30 cellular contexts compared by ENCODE assay signal in the genomic region with DNA sequence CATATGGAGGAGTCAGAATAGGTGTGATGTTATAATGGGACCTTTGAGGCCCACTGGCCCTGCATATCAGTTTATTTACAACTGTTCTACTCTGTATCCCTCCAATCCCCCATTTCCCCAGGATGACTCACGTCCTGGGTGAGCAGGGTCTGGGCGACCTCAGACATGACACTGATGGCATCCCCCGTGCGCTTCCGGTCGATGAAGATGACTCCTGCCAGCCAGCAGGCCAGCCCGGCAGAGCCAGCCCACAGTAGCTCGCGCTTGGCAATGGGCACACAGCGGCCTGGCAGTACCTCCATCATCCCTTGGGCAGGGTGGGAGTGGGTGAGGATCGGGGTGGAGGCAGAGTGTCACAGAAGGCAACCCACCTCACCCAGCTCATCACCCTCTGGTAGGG. TPM values are rescaled to one million over a fixed set of nuclear protein-coding genes. Genes with fewer than 3 reads are reported as not detected.
A peak's percentile ranks its signal among the peaks of the same experiment; 100 is the strongest.
DNase-seq lines count a peak whose midpoint lies in the region; ATAC-seq and TF ChIP-seq lines count a peak whose summit lies in the region.
"Had no signal": no experiment of that assay in that cellular context is flagged by ENCODE, and none has a peak within 500 bp of the region (broad histone marks: within the 10 kb centered on the region; RNA-seq: fewer than 3 reads in every experiment).

No MANE protein-coding gene starts in this region.

- peaks cover 12% of the 10 kb centered on the region for H3K4me1 ChIP-seq in hepatocyte (ENCODE audit: insufficient read depth)
- H3K4me1 ChIP-seq: BE2C had no signal

- H3K9me3 ChIP-seq in hepatocyte (ENCODE audit: low read depth) = no peaks in the 10 kb centered on the region
- H3K9me3 ChIP-seq: BE2C, colonic mucosa, pancreas, upper lobe of right lung had no signal

- H3K4me3 ChIP-seq in hepatocyte = no peak overlapping the region
- H3K4me3 ChIP-seq: colonic mucosa, pancreas, skin epidermis, upper lobe of right lung had no signal

- H3K4me2 ChIP-seq in hepatocyte = no peak overlapping the region

- H3K27me3 ChIP-seq in hepatocyte = no peaks in the 10 kb centered on the region
- H3K27me3 ChIP-seq: BE2C, colonic mucosa, pancreas, upper lobe of right lung had no signal

- H3K36me3 Mint-ChIP-seq in HFFc6 (ENCODE audit: low read depth) = peaks cover 34% of the 10 kb centered on the region
- peaks cover 15% of the 10 kb centered on the region for H3K36me3 Mint-ChIP-seq in activated naive CD8-positive, alpha-beta T cell treated with anti-CD3 and anti-CD28 coated beads, Interleukin-2, amount 50 U/mL, for 24 hours (ENCODE audit: low read depth)
- peaks cover 27% of the 10 kb centered on the region for H3K36me3 Mint-ChIP-seq in neural crest cell (ENCODE audit: low read depth)
- peaks cover 41% of the 10 kb centered on the region for H3K36me3 Mint-ChIP-seq in stimulated activated memory B cell treated with anti-CD40 and anti-IgM and Interleukin-4, amounts not matched to agents 10 μg/mL and 1 μg/mL and 100 μg/mL, for 72 hours

- H3K27ac Mint-ChIP-seq in HFFc6 (peak overlapping the region; percentile 49), neural crest cell (ENCODE audit: unreplicated experiment) (no peak overlapping the region)
- peak overlapping the region; percentile 20 for H3K27ac Mint-ChIP-seq in activated naive CD8-positive, alpha-beta T cell treated with anti-CD3 and anti-CD28 coated beads, Interleukin-2, amount 50 U/mL, for 24 hours
- no peak overlapping the region for H3K27ac Mint-ChIP-seq in stimulated activated memory B cell treated with anti-CD40 and anti-IgM and Interleukin-4, amounts not matched to agents 10 μg/mL and 1 μg/mL and 100 μg/mL, for 72 hours
- H3K27ac Mint-ChIP-seq: activated CD4-positive, alpha-beta T cell treated with anti-CD3 and anti-CD28 coated beads for 36 hours; activated CD8-positive, alpha-beta T cell treated with anti-CD3 and anti-CD28 coated beads for 36 hours; activated T-helper 2 cell treated with anti-CD3 and anti-CD28 coated beads, Interferon-gamma antibody, Interleukin-2, Interleukin-4, amounts not matched to agents 10 μg/mL and 5 μg/mL and 100 μg/mL, durations not matched to agents 14 hours and 24 hours and 36 hours; H9 had no signal

- H3K4me3 Mint-ChIP-seq in HFFc6 = no peak overlapping the region
- no peak overlapping the region for H3K4me3 Mint-ChIP-seq in activated naive CD8-positive, alpha-beta T cell treated with anti-CD3 and anti-CD28 coated beads, Interleukin-2, amount 50 U/mL, for 24 hours
- H3K4me3 Mint-ChIP-seq in neural crest cell = peak overlapping the region; percentile 61
- H3K4me3 Mint-ChIP-seq in stimulated activated memory B cell treated with anti-CD40 and anti-IgM and Interleukin-4, amounts not matched to agents 10 μg/mL and 1 μg/mL and 100 μg/mL, for 72 hours = no peak overlapping the region
- H3K4me3 Mint-ChIP-seq: activated CD4-positive, alpha-beta T cell treated with anti-CD3 and anti-CD28 coated beads for 36 hours; activated CD8-positive, alpha-beta T cell treated with anti-CD3 and anti-CD28 coated beads for 36 hours; activated naive CD4-positive, alpha-beta T cell treated with anti-CD3 and anti-CD28 coated beads, Interleukin-2, amount 50 U/mL, for 24 hours; H9 had no signal

- in situ Hi-C loops in GM13977 (cut with MboI; ENCODE audit: low pct_unique_long_range_greater_than_20kb, low sequenced_read_pairs, unreplicated experiment) = no loop called here

- peaks cover 7% of the 10 kb centered on the region for H3K27me3 Mint-ChIP-seq in HFFc6 (ENCODE audit: insufficient read depth)
- no peaks in the 10 kb centered on the region for H3K27me3 Mint-ChIP-seq in activated naive CD8-positive, alpha-beta T cell treated with anti-CD3 and anti-CD28 coated beads, Interleukin-2, amount 50 U/mL, for 24 hours
- H3K27me3 Mint-ChIP-seq in neural crest cell (ENCODE audit: low read depth) = peaks cover 3% of the 10 kb centered on the region
- no peaks in the 10 kb centered on the region for H3K27me3 Mint-ChIP-seq in stimulated activated memory B cell treated with anti-CD40 and anti-IgM and Interleukin-4, amounts not matched to agents 10 μg/mL and 1 μg/mL and 100 μg/mL, for 72 hours
- H3K27me3 Mint-ChIP-seq: activated CD4-positive, alpha-beta T cell treated with anti-CD3 and anti-CD28 coated beads for 36 hours; activated CD8-positive, alpha-beta T cell treated with anti-CD3 and anti-CD28 coated beads for 36 hours; activated naive CD4-positive, alpha-beta T cell treated with anti-CD3 and anti-CD28 coated beads, Interleukin-2, amount 50 U/mL, for 24 hours; CD8-positive, alpha-beta memory T cell had no signal

- H3K79me2 ChIP-seq in hepatocyte = peaks cover 39% of the 10 kb centered on the region

- H3K27ac ChIP-seq in hepatocyte = no peak overlapping the region
- H3K27ac ChIP-seq: colonic mucosa, pancreas, upper lobe of right lung, VCaP had no signal

- H3K9me2 ChIP-seq in hepatocyte (replicated peaks; ENCODE audit: insufficient read depth) = no peaks in the 10 kb centered on the region

- H3K9me3 Mint-ChIP-seq in HFFc6 = no peaks in the 10 kb centered on the region
- no peaks in the 10 kb centered on the region for H3K9me3 Mint-ChIP-seq in activated naive CD8-positive, alpha-beta T cell treated with anti-CD3 and anti-CD28 coated beads, Interleukin-2, amount 50 U/mL, for 24 hours
- H3K9me3 Mint-ChIP-seq in neural crest cell = no peaks in the 10 kb centered on the region
- no peaks in the 10 kb centered on the region for H3K9me3 Mint-ChIP-seq in stimulated activated memory B cell treated with anti-CD40 and anti-IgM and Interleukin-4, amounts not matched to agents 10 μg/mL and 1 μg/mL and 100 μg/mL, for 72 hours
- H3K9me3 Mint-ChIP-seq: activated CD8-positive, alpha-beta T cell treated with anti-CD3 and anti-CD28 coated beads for 36 hours; activated naive CD4-positive, alpha-beta T cell treated with anti-CD3 and anti-CD28 coated beads, Interleukin-2, amount 50 U/mL, for 24 hours; activated T-helper 2 cell treated with anti-CD3 and anti-CD28 coated beads, Interferon-gamma antibody, Interleukin-2, Interleukin-4, amounts not matched to agents 10 μg/mL and 5 μg/mL and 100 μg/mL, durations not matched to agents 14 hours and 24 hours and 36 hours; CD8-positive, alpha-beta memory T cell; H9 had no signal

- DNase-seq in HFFc6 = no peak
- DNase-seq in activated naive CD8-positive, alpha-beta T cell treated with anti-CD3 and anti-CD28 coated beads, Interleukin-2, amount 50 U/mL, for 24 hours = no peak
- no peak for DNase-seq in neural crest cell (ENCODE audit: low read depth, low spot score)
- DNase-seq in hepatocyte (ENCODE audit: low spot score) = no peak
- no peak for DNase-seq in GM13977 (ENCODE audit: low spot score)
- DNase-seq: activated CD4-positive, alpha-beta T cell treated with anti-CD3 and anti-CD28 coated beads for 36 hours; activated CD8-positive, alpha-beta memory T cell treated with anti-CD3 and anti-CD28 coated beads, Interleukin-2, amount 50 U/mL, for 48 hours; activated CD8-positive, alpha-beta T cell treated with anti-CD3 and anti-CD28 coated beads for 36 hours; BE2C; CD8-positive, alpha-beta memory T cell; colonic mucosa; DMS53; effector CD8-positive, alpha-beta T cell; GDM1; H9; NCI-H1436; NCI-H345; NCI-H748 treated with DMSO at 0.1 percent for 48 hours; retina; SIG-M5; stimulated activated naive CD8-positive, alpha-beta T cell treated with anti-CD3 and anti-CD28 coated beads, Interleukin-15, Interleukin-2, amounts not matched to agents 100 U/mL and 50 U/mL, for 24 hours; T-helper 9 cell; upper lobe of right lung had no signal

- TF ChIP-seq CTCF in HFFc6 (IDR thresholded peaks at IDR 0.05) (no peak), neural crest cell (conservative IDR thresholded peaks at IDR 0.05) (no peak), hepatocyte (IDR thresholded peaks at IDR 0.05; ENCODE audit: poor library complexity) (no peak), GM13977 (IDR thresholded peaks at IDR 0.05; ENCODE audit: extremely low read depth, insufficient read depth, missing control alignments) (no peak)

- 94% methylated on average over 11 of the region's 11 CpGs for WGBS in hepatocyte (ENCODE audit: low lambda C conversion rate, missing lambda C conversion rate)

- no peaks in the 10 kb centered on the region for H3K36me3 ChIP-seq in hepatocyte (replicated peaks; ENCODE audit: insufficient read depth, low read depth)
- H3K36me3 ChIP-seq: pancreas had no signal

- no peak for ATAC-seq in activated naive CD8-positive, alpha-beta T cell treated with anti-CD3 and anti-CD28 coated beads, Interleukin-2, amount 50 U/mL, for 24 hours
- ATAC-seq in stimulated activated memory B cell treated with anti-CD40 and anti-IgM and Interleukin-4, amounts not matched to agents 10 μg/mL and 1 μg/mL and 100 μg/mL, for 72 hours = no peak
- ATAC-seq: activated CD4-positive, alpha-beta T cell treated with anti-CD3 and anti-CD28 coated beads for 36 hours; activated CD8-positive, alpha-beta T cell treated with anti-CD3 and anti-CD28 coated beads for 36 hours; Panc1; stimulated activated naive CD8-positive, alpha-beta T cell treated with anti-CD3 and anti-CD28 coated beads, Interleukin-15, Interleukin-2, amounts not matched to agents 100 U/mL and 50 U/mL, for 24 hours; upper lobe of right lung had no signal

- H4K20me1 ChIP-seq in hepatocyte (ENCODE audit: insufficient read depth, poor library complexity, severe bottlenecking) = no peaks in the 10 kb centered on the region

- no peak overlapping the region for H2AFZ ChIP-seq in hepatocyte

- peaks cover 64% of the 10 kb centered on the region for H3K4me1 Mint-ChIP-seq in HFFc6 (ENCODE audit: low read depth)
- peaks cover 28% of the 10 kb centered on the region for H3K4me1 Mint-ChIP-seq in activated naive CD8-positive, alpha-beta T cell treated with anti-CD3 and anti-CD28 coated beads, Interleukin-2, amount 50 U/mL, for 24 hours
- H3K4me1 Mint-ChIP-seq in neural crest cell = peaks cover 49% of the 10 kb centered on the region
- peaks cover 39% of the 10 kb centered on the region for H3K4me1 Mint-ChIP-seq in stimulated activated memory B cell treated with anti-CD40 and anti-IgM and Interleukin-4, amounts not matched to agents 10 μg/mL and 1 μg/mL and 100 μg/mL, for 72 hours

RNA-seq across cellular contexts. Expression of gene AGPAT1, which starts 5.6 kb away (rescaled TPM):
- 100 to 1,000 TPM in 5 of 6 experiments, 10 to 100 TPM in 1; 88.8 to 114 (median 104) TPM for total RNA-seq in HFFc6 (2021; fragmentation: NEBNext Ultra II Directional; extraction: Animal tissue kit (Norgen Biotek cat#: 25700))
- total RNA-seq in neural crest cell (88.9 and 92.9 TPM in 2 replicates), hepatocyte (59.9 and 62.8 TPM in 2 replicates)
- 67.6 and 71.4 TPM in 2 replicates for polyA plus RNA-seq in hepatocyte

RNA-seq across cellular contexts. Expression of gene EGFL8, which starts 5.9 kb away (rescaled TPM):
- 1 to 10 TPM; 3.5 to 4.4 (median 3.7) TPM for total RNA-seq in HFFc6 (2021; fragmentation: NEBNext Ultra II Directional; extraction: Animal tissue kit (Norgen Biotek cat#: 25700))
- total RNA-seq in neural crest cell (39.3 and 44.0 TPM in 2 replicates), hepatocyte (1.8 and 4.5 TPM in 2 replicates)
- polyA plus RNA-seq in hepatocyte = 12.2 and 19.5 TPM in 2 replicates
- polyA plus RNA-seq: CD8-positive, alpha-beta memory T cell had no signal

RNA-seq across cellular contexts. Expression of gene RNF5, which starts 7.9 kb away (rescaled TPM):
- 10 to 100 TPM; 30.0 to 37.4 (median 34.7) TPM for total RNA-seq in HFFc6 (2021; fragmentation: NEBNext Ultra II Directional; extraction: Animal tissue kit (Norgen Biotek cat#: 25700))
- total RNA-seq in neural crest cell = 60.2 and 60.7 TPM in 2 replicates
- total RNA-seq in hepatocyte = 133 and 135 TPM in 2 replicates
- polyA plus RNA-seq in hepatocyte = 169 and 170 TPM in 2 replicates

RNA-seq across cellular contexts. Expression of gene AGER, which starts 13.8 kb away (rescaled TPM):
- total RNA-seq in HFFc6 (2021; fragmentation: NEBNext Ultra II Directional; extraction: Animal tissue kit (Norgen Biotek cat#: 25700)) = 1 to 10 TPM; 6.2 to 7.6 (median 6.5) TPM
- total RNA-seq in neural crest cell = 25.7 and 26.0 TPM in 2 replicates
- total RNA-seq in hepatocyte = 4.5 and 5.9 TPM in 2 replicates
- polyA plus RNA-seq in hepatocyte = 3.4 and 21.2 TPM in 2 replicates
- polyA plus RNA-seq: CD8-positive, alpha-beta memory T cell had no signal

RNA-seq across cellular contexts. Expression of gene PPT2, which starts 16.4 kb away (rescaled TPM):
- total RNA-seq in HFFc6 (2021; fragmentation: NEBNext Ultra II Directional; extraction: Animal tissue kit (Norgen Biotek cat#: 25700)) = 10 to 100 TPM; 15.9 to 21.7 (median 18.6) TPM
- total RNA-seq in neural crest cell (60.9 and 62.3 TPM in 2 replicates), hepatocyte (20.2 and 27.2 TPM in 2 replicates)
- polyA plus RNA-seq in hepatocyte = 29.7 and 34.3 TPM in 2 replicates

Comparison
In these comparisons a context has a peak if more than half of its experiments do, and no peak if none do; other contexts are left out.
1. H3K27ac Mint-ChIP-seq: peak in HFFc6 (single experiment) and activated naive CD8-positive, alpha-beta T cell treated with anti-CD3 and anti-CD28 coated beads, Interleukin-2, amount 50 U/mL, for 24 hours (single experiment); none in neural crest cell (single experiment) and stimulated activated memory B cell treated with anti-CD40 and anti-IgM and Interleukin-4, amounts not matched to agents 10 μg/mL and 1 μg/mL and 100 μg/mL, for 72 hours (single experiment).